In the genomic region with DNA sequence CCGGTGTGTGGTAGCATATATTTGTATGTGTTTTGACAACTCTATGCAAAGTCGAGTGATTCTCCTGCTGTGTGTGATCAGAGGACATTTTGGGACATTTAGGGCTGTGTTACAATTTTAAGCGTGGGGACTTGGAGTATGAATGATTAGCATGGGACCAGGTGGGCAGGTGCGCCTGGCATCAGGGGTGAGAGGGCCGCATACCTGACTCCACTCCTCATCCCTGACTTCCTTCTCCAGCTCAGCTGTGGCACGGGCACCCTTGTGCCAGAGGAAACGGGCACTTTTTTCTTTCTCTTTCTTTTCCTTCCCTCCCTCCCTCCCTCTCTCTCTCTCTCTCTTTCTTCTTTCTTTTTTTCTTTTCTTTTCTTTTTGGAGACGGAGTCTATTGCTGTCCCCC, we compare ENCODE assay signal across 15 cellular contexts. TPM values are rescaled to one million over a fixed set of nuclear protein-coding genes. Genes with fewer than 3 reads are reported as not detected.
A peak's percentile ranks its signal among the peaks of the same experiment; 100 is the strongest.
DNase-seq lines count a peak whose midpoint lies in the region; ATAC-seq and TF ChIP-seq lines count a peak whose summit lies in the region.
"Had no signal": no experiment of that assay in that cellular context is flagged by ENCODE, and none has a peak within 500 bp of the region (broad histone marks: within the 10 kb centered on the region; RNA-seq: fewer than 3 reads in every experiment).

No MANE protein-coding gene starts in this region.

- H3K4me3 ChIP-seq in right lobe of liver (no peak overlapping the region), subcutaneous abdominal adipose tissue (ENCODE audit: low read depth in 1 of 5, low read length in 5 of 5) (no peak overlapping the region)

- H3K27ac Mint-ChIP-seq in Calu3 (ENCODE audit: unreplicated experiment) = peak overlapping the region; percentile 72
- no peak overlapping the region for H3K27ac Mint-ChIP-seq in WTC11

- H3K27ac ChIP-seq in right lobe of liver = peak overlapping the region in 2 of 3 donors; percentile 84 to 91
- peak overlapping the region; percentile 74 for H3K27ac ChIP-seq in subcutaneous abdominal adipose tissue (ENCODE audit: low read depth, low read length)
- H3K27ac ChIP-seq: KMS-11 had no signal

- H3K36me3 Mint-ChIP-seq in Calu3 (ENCODE audit: insufficient read depth, unreplicated experiment) = peaks cover 15% of the 10 kb centered on the region
- no peaks in the 10 kb centered on the region for H3K36me3 Mint-ChIP-seq in WTC11
- H3K36me3 Mint-ChIP-seq: CD8-positive, alpha-beta memory T cell had no signal

- no peaks in the 10 kb centered on the region for H3K9me3 ChIP-seq in right lobe of liver
- no peaks in the 10 kb centered on the region for H3K9me3 ChIP-seq in subcutaneous abdominal adipose tissue (ENCODE audit: control insufficient read depth in 5 of 5, low read length in 5 of 5)

- H3K4me1 Mint-ChIP-seq in Calu3 (ENCODE audit: low read depth, unreplicated experiment) (peaks cover 36% of the 10 kb centered on the region), WTC11 (peaks cover 6% of the 10 kb centered on the region; the same call in 1 of the 2 replicates)
- H3K4me1 Mint-ChIP-seq: CD8-positive, alpha-beta memory T cell had no signal

- no TSS peak for BruUV-seq in Calu3 (replicated peaks; lab: Mats Ljungman, UMichigan)

- TF ChIP-seq POLR2A in right lobe of liver (IDR thresholded peaks at IDR 0.05) = no peak

- no peak for ATAC-seq in WTC11
- no peak for ATAC-seq in right lobe of liver
- ATAC-seq: PC-3, Right ventricle myocardium inferior had no signal

- 82% methylated on average over 8 of the region's 8 CpGs for WGBS in right lobe of liver (ENCODE audit: insufficient coverage, low coverage, low lambda C conversion rate, missing lambda C conversion rate)

- intact Hi-C loops in Calu3 (cut with micrococcal nuclease; ENCODE audit: unreplicated experiment) = no loop called here
- intact Hi-C loops in right lobe of liver (cut with DNase I) = no loop called here

- H3K27me3 ChIP-seq in right lobe of liver = no peaks in the 10 kb centered on the region
- H3K27me3 ChIP-seq in subcutaneous abdominal adipose tissue (ENCODE audit: control insufficient read depth in 5 of 5, insufficient read depth in 4 of 5, low read length in 5 of 5) = no peaks in the 10 kb centered on the region

- H3K4me3 Mint-ChIP-seq in Calu3 (ENCODE audit: low read depth, unreplicated experiment) (no peak overlapping the region), WTC11 (no peak overlapping the region)
- H3K4me3 Mint-ChIP-seq: CD8-positive, alpha-beta memory T cell had no signal

- H3K4me1 ChIP-seq in right lobe of liver = peaks cover 0 to 38% (median 14%) of the 10 kb centered on the region in 4 donors
- H3K4me1 ChIP-seq in subcutaneous abdominal adipose tissue (ENCODE audit: control insufficient read depth in 5 of 5, insufficient read depth in 5 of 5, low read length in 5 of 5) = peaks cover 0 to 22% (median 15%) of the 10 kb centered on the region in 5 donors

- H3K27me3 Mint-ChIP-seq in Calu3 (ENCODE audit: unreplicated experiment) = no peaks in the 10 kb centered on the region
- no peaks in the 10 kb centered on the region for H3K27me3 Mint-ChIP-seq in WTC11 (ENCODE audit: low read depth)
- H3K27me3 Mint-ChIP-seq: CD8-positive, alpha-beta memory T cell had no signal

- CTCF ChIA-PET in Calu3 (lab: Charles Lee) = no interaction called here
- CTCF ChIA-PET in WTC11 (lab: Charles Lee) = no interaction called here

- TF ChIP-seq CTCF in Calu3 (IDR thresholded peaks at IDR 0.05; ENCODE audit: unreplicated experiment) (no peak), WTC11 (IDR thresholded peaks at IDR 0.05) (no peak), right lobe of liver (IDR thresholded peaks at IDR 0.05) (no peak)

- H3K36me3 ChIP-seq in right lobe of liver (no peaks in the 10 kb centered on the region), subcutaneous abdominal adipose tissue (ENCODE audit: control insufficient read depth in 5 of 5, insufficient read depth in 5 of 5, low read length in 5 of 5) (no peaks in the 10 kb centered on the region)

- H3K9ac ChIP-seq in subcutaneous abdominal adipose tissue (ENCODE audit: low read length in 5 of 5) = no peak overlapping the region
- H3K9ac ChIP-seq: KMS-11 had no signal

- H3K9me3 Mint-ChIP-seq in Calu3 (ENCODE audit: low read depth, unreplicated experiment) = no peaks in the 10 kb centered on the region
- H3K9me3 Mint-ChIP-seq in WTC11 = no peaks in the 10 kb centered on the region
- H3K9me3 Mint-ChIP-seq: CD8-positive, alpha-beta memory T cell had no signal

- POLR2A ChIA-PET in WTC11 (lab: Charles Lee) = no interaction called here

- no peak for DNase-seq in Calu3
- DNase-seq in WTC11 (ENCODE audit: low spot score) = peak; percentile 5
- DNase-seq in right lobe of liver = peak in 1 of 3 donors; percentile 25
- no peak for DNase-seq in hippocampal formation (lab: John Stamatoyannopoulos, UW)
- DNase-seq in NCI-H2196 treated with DMSO at 0.1 percent for 48 hours (lab: John Stamatoyannopoulos, UW; ENCODE audit: unreplicated experiment) = no peak
- DNase-seq in retina = no peak
- DNase-seq: CD8-positive, alpha-beta memory T cell; DMS 273 treated with DMSO at 0.1 percent for 48 hours; NCI-H1092 treated with DMSO at 0.1 percent for 48 hours; NCI-H1694; NCI-H2107; PC-3 had no signal

TF ChIP-seq in WTC11, 78 proteins besides CTCF, POLR2A, EP300 and RAD21 (continues in another document):
- TF ChIP-seq, protein P1, sequence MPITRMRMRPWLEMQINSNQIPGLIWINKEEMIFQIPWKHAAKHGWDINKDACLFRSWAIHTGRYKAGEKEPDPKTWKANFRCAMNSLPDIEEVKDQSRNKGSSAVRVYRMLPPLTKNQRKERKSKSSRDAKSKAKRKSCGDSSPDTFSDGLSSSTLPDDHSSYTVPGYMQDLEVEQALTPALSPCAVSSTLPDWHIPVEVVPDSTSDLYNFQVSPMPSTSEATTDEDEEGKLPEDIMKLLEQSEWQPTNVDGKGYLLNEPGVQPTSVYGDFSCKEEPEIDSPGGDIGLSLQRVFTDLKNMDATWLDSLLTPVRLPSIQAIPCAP (CRISPR knock-in tag; IDR thresholded peaks at IDR 0.05) = no peak
- TF ChIP-seq, protein P2, sequence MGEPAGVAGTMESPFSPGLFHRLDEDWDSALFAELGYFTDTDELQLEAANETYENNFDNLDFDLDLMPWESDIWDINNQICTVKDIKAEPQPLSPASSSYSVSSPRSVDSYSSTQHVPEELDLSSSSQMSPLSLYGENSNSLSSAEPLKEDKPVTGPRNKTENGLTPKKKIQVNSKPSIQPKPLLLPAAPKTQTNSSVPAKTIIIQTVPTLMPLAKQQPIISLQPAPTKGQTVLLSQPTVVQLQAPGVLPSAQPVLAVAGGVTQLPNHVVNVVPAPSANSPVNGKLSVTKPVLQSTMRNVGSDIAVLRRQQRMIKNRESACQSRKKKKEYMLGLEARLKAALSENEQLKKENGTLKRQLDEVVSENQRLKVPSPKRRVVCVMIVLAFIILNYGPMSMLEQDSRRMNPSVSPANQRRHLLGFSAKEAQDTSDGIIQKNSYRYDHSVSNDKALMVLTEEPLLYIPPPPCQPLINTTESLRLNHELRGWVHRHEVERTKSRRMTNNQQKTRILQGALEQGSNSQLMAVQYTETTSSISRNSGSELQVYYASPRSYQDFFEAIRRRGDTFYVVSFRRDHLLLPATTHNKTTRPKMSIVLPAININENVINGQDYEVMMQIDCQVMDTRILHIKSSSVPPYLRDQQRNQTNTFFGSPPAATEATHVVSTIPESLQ (CRISPR knock-in tag; IDR thresholded peaks at IDR 0.05) = no peak
- TF ChIP-seq CREB1 (CRISPR knock-in tag; IDR thresholded peaks at IDR 0.05) = no peak
- no peak for TF ChIP-seq ZNF121 (CRISPR knock-in tag; IDR thresholded peaks at IDR 0.05)
- no peak for TF ChIP-seq FOXP1 (CRISPR knock-in tag; IDR thresholded peaks at IDR 0.05; ENCODE audit: borderline replicate concordance)
- no peak for TF ChIP-seq ZNF317 (CRISPR knock-in tag; IDR thresholded peaks at IDR 0.05; ENCODE audit: borderline replicate concordance, low read depth)
- TF ChIP-seq, protein P3, sequence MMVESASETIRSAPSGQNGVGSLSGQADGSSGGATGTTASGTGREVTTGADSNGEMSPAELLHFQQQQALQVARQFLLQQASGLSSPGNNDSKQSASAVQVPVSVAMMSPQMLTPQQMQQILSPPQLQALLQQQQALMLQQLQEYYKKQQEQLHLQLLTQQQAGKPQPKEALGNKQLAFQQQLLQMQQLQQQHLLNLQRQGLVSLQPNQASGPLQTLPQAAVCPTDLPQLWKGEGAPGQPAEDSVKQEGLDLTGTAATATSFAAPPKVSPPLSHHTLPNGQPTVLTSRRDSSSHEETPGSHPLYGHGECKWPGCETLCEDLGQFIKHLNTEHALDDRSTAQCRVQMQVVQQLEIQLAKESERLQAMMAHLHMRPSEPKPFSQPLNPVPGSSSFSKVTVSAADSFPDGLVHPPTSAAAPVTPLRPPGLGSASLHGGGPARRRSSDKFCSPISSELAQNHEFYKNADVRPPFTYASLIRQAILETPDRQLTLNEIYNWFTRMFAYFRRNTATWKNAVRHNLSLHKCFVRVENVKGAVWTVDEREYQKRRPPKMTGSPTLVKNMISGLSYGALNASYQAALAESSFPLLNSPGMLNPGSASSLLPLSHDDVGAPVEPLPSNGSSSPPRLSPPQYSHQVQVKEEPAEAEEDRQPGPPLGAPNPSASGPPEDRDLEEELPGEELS (CRISPR knock-in tag; IDR thresholded peaks at IDR 0.05) = no peak
- TF ChIP-seq TP53 (CRISPR knock-in tag; IDR thresholded peaks at IDR 0.05) = no peak

RNA-seq across cellular contexts. Expression of a gene that starts 15.7 kb away (rescaled TPM):
- total RNA-seq in Calu3 (2022) (19.1 and 23.2 TPM in 2 replicates), WTC11 (2021) (131 to 155 TPM (median 150 TPM) in 3 replicates), right lobe of liver (10 to 100 TPM in 1 of 6 experiments, 1 to 10 TPM in 5; 3.4 to 11.2 (median 5.1) TPM)

RNA-seq across cellular contexts. Expression of a gene that starts 53.1 kb away (rescaled TPM):
- total RNA-seq in Calu3 (2022) (30.2 and 32.9 TPM in 2 replicates), WTC11 (2021) (63.9 to 68.5 TPM (median 67.9 TPM) in 3 replicates), right lobe of liver (10 to 100 TPM; 20.9 to 32.8 (median 23.2) TPM)
